ENCODE assay signal across 34 cellular contexts in the genomic region with DNA sequence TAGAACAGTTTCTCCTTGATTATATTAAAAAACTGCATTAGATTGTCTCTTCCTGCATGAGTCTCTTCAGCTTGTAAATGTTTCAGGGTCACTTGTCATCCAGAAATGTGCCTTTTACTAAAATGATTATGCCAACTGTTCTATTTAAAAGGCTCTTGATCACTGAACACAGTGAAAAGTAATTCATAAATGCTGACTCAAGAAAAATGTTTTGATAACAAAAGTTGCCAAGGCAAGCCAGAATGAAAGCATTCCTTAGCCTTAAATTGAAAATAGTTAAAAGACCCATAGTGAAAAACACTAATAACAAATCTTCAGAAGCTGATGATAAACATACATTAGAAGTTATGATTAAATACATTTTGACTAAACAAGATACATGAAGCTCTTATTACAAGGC.
"Had no signal": no experiment of that assay in that cellular context is flagged by ENCODE, and none has a peak within 500 bp of the region (broad histone marks: within the 10 kb centered on the region; RNA-seq: fewer than 3 reads in every experiment).

No MANE protein-coding gene starts in this region.

- ATAC-seq: activated CD8-positive, alpha-beta T cell treated with anti-CD3 and anti-CD28 coated beads for 36 hours; activated naive CD4-positive, alpha-beta T cell treated with anti-CD3 and anti-CD28 coated beads, Interleukin-2, amount 50 U/mL, for 72 hours; activated T-cell treated with anti-CD3 and anti-CD28 coated beads, Interleukin-2, amount 50 U/mL, for 4 hours; activated T-cell treated with anti-CD3 and anti-CD28 coated beads, Interleukin-2, amount 50 U/mL, for 72 hours; activated T-helper 17 cell treated with anti-CD3 and anti-CD28 coated beads, Interleukin-2, amount 50 U/mL, for 72 hours; body of pancreas had no signal

- H3K4me1 ChIP-seq: adrenal gland, body of pancreas, breast epithelium had no signal

- H3K27ac ChIP-seq: adrenal gland, body of pancreas, brain microvascular endothelial cell, breast epithelium, VCaP had no signal

- H3K27me3 ChIP-seq: adrenal gland, body of pancreas, brain microvascular endothelial cell, breast epithelium had no signal

- H3K36me3 ChIP-seq: adrenal gland, brain microvascular endothelial cell, breast epithelium had no signal

- FAIRE-seq: astrocyte, TTC549 had no signal

- DNase-seq: activated B cell treated with CpG ODN at 0.5 μM for 24 hours; activated CD4-positive, alpha-beta memory T cell treated with anti-CD3 and anti-CD28 coated beads for 36 hours; activated CD4-positive, alpha-beta T cell treated with anti-CD3 and anti-CD28 coated beads for 4 hours; activated CD4-positive, alpha-beta T cell treated with anti-CD3 and anti-CD28 coated beads, Interleukin-2, amount 10 ng/mL, durations not matched to agents 24 days and 14 days; activated CD4-positive, alpha-beta T cell treated with anti-CD3 and anti-CD28 coated beads, Interleukin-2, amount 50 U/mL, for 1 hour; activated CD4-positive, alpha-beta T cell treated with anti-CD3 and anti-CD28 coated beads, Interleukin-2, amount 50 U/mL, for 4 hours; activated CD4-positive, CD25-positive, alpha-beta regulatory T cell treated with anti-CD3 and anti-CD28 coated beads, Interleukin-2, amount 50 U/mL, for 72 hours; activated CD8-positive, alpha-beta memory T cell treated with anti-CD3 and anti-CD28 coated beads, Interleukin-2, amount 50 U/mL, for 4 hours; activated CD8-positive, alpha-beta T cell treated with anti-CD3 and anti-CD28 coated beads for 36 hours; activated effector memory CD4-positive, alpha-beta T cell treated with anti-CD3 and anti-CD28 coated beads, Interleukin-2, amount 50 U/mL, for 16 hours; activated gamma-delta T cell treated with Interleukin-2 at 50 U/mL for 16 hours; activated naive CD4-positive, alpha-beta T cell; activated naive CD4-positive, alpha-beta T cell treated with anti-CD3 and anti-CD28 coated beads for 36 hours; activated naive CD4-positive, alpha-beta T cell treated with anti-CD3 and anti-CD28 coated beads, Interleukin-2, amount 50 U/mL, for 16 hours; activated naive CD8-positive, alpha-beta T cell treated with anti-CD3 and anti-CD28 coated beads for 36 hours; activated T-cell treated with anti-CD3 and anti-CD28 coated beads for 4 hours; activated T-cell treated with anti-CD3 and anti-CD28 coated beads, Interleukin-2, amount 50 U/mL, for 1 hour; activated T-cell treated with anti-CD3 and anti-CD28 coated beads, Interleukin-2, amount 50 U/mL, for 4 hours; activated T-cell treated with anti-CD3 and anti-CD28 coated beads, Interleukin-2, amount 50 U/mL, for 72 hours; adrenal gland; amniotic stem cell; aorta; body of pancreas; brain microvascular endothelial cell; central memory CD4-positive, alpha-beta T cell; cerebellar nuclear complex; T-helper 2 cell; T-helper 9 cell had no signal

- H3K4me3 ChIP-seq: adrenal gland, body of pancreas, breast epithelium had no signal

- H3K9me3 ChIP-seq: adrenal gland, body of pancreas, breast epithelium had no signal
